ENCODE assay signal across 24 cellular contexts in the genomic region with DNA sequence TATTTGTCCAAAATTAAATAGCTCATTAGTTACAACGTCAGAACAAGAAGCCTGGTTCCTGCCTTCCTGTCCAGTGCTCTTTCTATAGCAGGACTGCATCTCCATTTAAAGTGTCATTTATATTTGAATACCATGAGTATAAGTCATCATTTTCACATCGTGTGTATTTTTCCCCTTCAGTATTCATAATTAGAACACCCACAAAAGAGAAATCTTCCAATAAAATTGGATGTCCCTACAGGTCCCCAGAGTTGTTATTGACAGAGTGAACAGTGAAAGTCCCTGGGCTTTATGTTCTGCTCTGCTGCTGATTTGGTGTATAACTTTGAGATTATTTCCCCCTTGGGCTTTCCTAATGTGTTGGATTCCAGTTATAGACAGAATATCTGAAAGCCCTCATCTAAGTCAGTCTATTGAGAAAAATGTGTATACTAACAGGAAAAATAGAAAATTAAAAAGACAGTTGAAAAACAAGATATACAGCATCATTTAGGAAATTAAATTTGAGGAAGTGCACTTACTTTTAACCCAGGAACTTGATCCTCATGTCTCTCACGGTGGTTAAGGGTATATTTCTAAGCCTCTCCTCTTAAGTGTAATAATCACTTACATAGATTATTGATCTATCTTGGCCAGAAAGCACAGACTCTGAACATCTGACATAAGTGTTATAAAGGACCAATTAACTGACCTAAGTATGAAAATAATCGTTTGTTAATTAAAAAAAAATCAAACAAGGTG. TPM values are rescaled to one million over a fixed set of nuclear protein-coding genes. Genes with fewer than 3 reads are reported as not detected.
DNase-seq lines count a peak whose midpoint lies in the region; ATAC-seq, FAIRE-seq and TF ChIP-seq lines count a peak whose summit lies in the region.
"Had no signal": no experiment of that assay in that cellular context is flagged by ENCODE, and none has a peak within 500 bp of the region (broad histone marks: within the 10 kb centered on the region; RNA-seq: fewer than 3 reads in every experiment).

No MANE protein-coding gene starts in this region.

- WGBS in HepG2 (ENCODE audit: low lambda C conversion rate) = 4% methylated on average over 4 of the region's 4 CpGs
- 100% methylated on average over 1 of the region's 4 CpGs for WGBS in mesenchymal stem cell

- H3K4me3 ChIP-seq in HepG2 (replicated peaks in 1 of 3; ENCODE audit: insufficient read depth in 1 of 3, low read depth in 2 of 3, low read length in 3 of 3) (no peak overlapping the region), mesenchymal stem cell (ENCODE audit: insufficient read depth in 1 of 2, low read depth in 1 of 2, low read length in 2 of 2) (no peak overlapping the region)
- H3K4me3 ChIP-seq: esophagus muscularis mucosa, gastrocnemius medialis had no signal

- H3K36me3 Mint-ChIP-seq in T-helper 17 cell (ENCODE audit: low read depth) = no peaks in the 10 kb centered on the region
- no peaks in the 10 kb centered on the region for H3K36me3 Mint-ChIP-seq in stimulated activated effector memory CD8-positive, alpha-beta T cell treated with anti-CD3 and anti-CD28 coated beads, Interleukin-12 subunit alpha, Interleukin-12 subunit beta, amount 100 ng/mL, for 72 hours
- no peaks in the 10 kb centered on the region for H3K36me3 Mint-ChIP-seq in activated CD8-positive, alpha-beta T cell treated with anti-CD3 and anti-CD28 coated beads for 36 hours (ENCODE audit: low read depth)
- H3K36me3 Mint-ChIP-seq: WTC11 had no signal

- BruUV-seq in HepG2 (replicated peaks; lab: Mats Ljungman, UMichigan) = no TSS peak

- H3K4me1 ChIP-seq in HepG2 (ENCODE audit: insufficient read depth, low read length) (no peaks in the 10 kb centered on the region), mesenchymal stem cell (ENCODE audit: control insufficient read depth, insufficient read depth, low read depth, low read length) (no peaks in the 10 kb centered on the region)
- H3K4me1 ChIP-seq: gastrocnemius medialis had no signal

- H2BK120ac ChIP-seq in mesenchymal stem cell (ENCODE audit: low read depth, low read length) = no peak overlapping the region

- FAIRE-seq in G401.6 (lab: Jason Lieb, UNC) (peak; percentile 60), HepG2 (lab: Jason Lieb, UNC) (no peak)
- FAIRE-seq: islet of Langerhans had no signal

- no peak for TF ChIP-seq RAD21 in HepG2 (CRISPR knock-in tag; IDR thresholded peaks at IDR 0.05)

- intact Hi-C loops in HepG2 (cut with micrococcal nuclease; ENCODE audit: unreplicated experiment) = no loop called here
- intact Hi-C loops in activated CD8-positive, alpha-beta T cell treated with anti-CD3 and anti-CD28 coated beads for 36 hours (cut with micrococcal nuclease) = no loop called here

- CTCF ChIA-PET in HepG2 (lab: Yijun Ruan, JAX; ENCODE audit: low intra/inter-chr PET ratio, low total read pairs) = no interaction called here
- CTCF ChIA-PET in activated CD8-positive, alpha-beta T cell treated with anti-CD3 and anti-CD28 coated beads for 36 hours (lab: Charles Lee) = no interaction called here

- H3K27me3 ChIP-seq in HepG2 (ENCODE audit: control insufficient read depth in 1 of 2, insufficient read depth in 2 of 2, low read length in 2 of 2) (peaks cover 1 to 14% of the 10 kb centered on the region in 2 experiments; a peak in 3 of 5 replicates), mesenchymal stem cell (ENCODE audit: control insufficient read depth in 1 of 2, insufficient read depth in 1 of 2, low read length in 2 of 2) (peaks cover 0 to 24% of the 10 kb centered on the region in 2 experiments)
- H3K27me3 ChIP-seq: esophagus muscularis mucosa, gastrocnemius medialis had no signal

- H3K79me2 ChIP-seq in HepG2 (ENCODE audit: insufficient read depth, low read length) = no peaks in the 10 kb centered on the region

- no peak overlapping the region for H2BK15ac ChIP-seq in mesenchymal stem cell (ENCODE audit: low read depth, poor library complexity, severe bottlenecking)

- no peaks in the 10 kb centered on the region for H3K79me1 ChIP-seq in mesenchymal stem cell (replicated peaks; ENCODE audit: low read length, poor library complexity, severe bottlenecking)

- H3K23ac ChIP-seq in mesenchymal stem cell (ENCODE audit: low read length in 2 of 2) = no peak overlapping the region

- H3K4me3 Mint-ChIP-seq in T-helper 17 cell = no peak overlapping the region
- H3K4me3 Mint-ChIP-seq in stimulated activated effector memory CD8-positive, alpha-beta T cell treated with anti-CD3 and anti-CD28 coated beads, Interleukin-12 subunit alpha, Interleukin-12 subunit beta, amount 100 ng/mL, for 72 hours = no peak overlapping the region
- no peak overlapping the region for H3K4me3 Mint-ChIP-seq in activated CD8-positive, alpha-beta T cell treated with anti-CD3 and anti-CD28 coated beads for 36 hours
- H3K4me3 Mint-ChIP-seq: activated CD8-positive, alpha-beta T cell treated with anti-CD3 and anti-CD28 coated beads, Interleukin-2, amount 10 ng/mL, durations not matched to agents 7 days and 5 days; WTC11 had no signal

- H2BK12ac ChIP-seq in mesenchymal stem cell (ENCODE audit: low read length in 2 of 2) = no peak overlapping the region

- H4K91ac ChIP-seq in mesenchymal stem cell (ENCODE audit: low read length) = no peak overlapping the region

- H3K4me2 ChIP-seq in HepG2 (ENCODE audit: low read depth, low read length) = no peak overlapping the region
- no peak overlapping the region for H3K4me2 ChIP-seq in mesenchymal stem cell (ENCODE audit: low read length, poor library complexity, severe bottlenecking)
- H3K4me2 ChIP-seq: SK-N-SH had no signal

- H3K27ac ChIP-seq in HepG2 (ENCODE audit: extremely low read length, insufficient read depth, low read length) (no peak overlapping the region), mesenchymal stem cell (ENCODE audit: low read length, poor library complexity, severe bottlenecking) (no peak overlapping the region)
- H3K27ac ChIP-seq: esophagus muscularis mucosa, gastrocnemius medialis, RWPE1 had no signal

- H3K27me3 Mint-ChIP-seq in T-helper 17 cell = peaks cover 10% of the 10 kb centered on the region
- no peaks in the 10 kb centered on the region for H3K27me3 Mint-ChIP-seq in activated CD8-positive, alpha-beta T cell treated with anti-CD3 and anti-CD28 coated beads for 36 hours

- POLR2A ChIA-PET in HepG2 (lab: Yijun Ruan, JAX) = no interaction called here
- POLR2A ChIA-PET in activated CD8-positive, alpha-beta T cell treated with anti-CD3 and anti-CD28 coated beads for 36 hours (lab: Charles Lee) = no interaction called here

- TF ChIP-seq EP300 in HepG2 (IDR thresholded peaks at IDR 0.05; ENCODE audit: low read depth in 2 of 2, low read length in 2 of 2) (no peak), HepG2 (CRISPR knock-in tag; IDR thresholded peaks at IDR 0.05; ENCODE audit: borderline replicate concordance) (no peak)

- H3K18ac ChIP-seq in mesenchymal stem cell (ENCODE audit: low read depth in 1 of 2, low read length in 2 of 2) = no peak overlapping the region

- no peaks in the 10 kb centered on the region for H4K20me1 ChIP-seq in HepG2 (ENCODE audit: insufficient read depth, low read length)

- no peak overlapping the region for H2BK5ac ChIP-seq in mesenchymal stem cell (ENCODE audit: low read depth, low read length, poor library complexity, severe bottlenecking)

- no peak overlapping the region for H4K8ac ChIP-seq in mesenchymal stem cell (ENCODE audit: low read length)

- no peak for TF ChIP-seq CTCF in HepG2 (CRISPR knock-in tag; IDR thresholded peaks at IDR 0.05)
- TF ChIP-seq CTCF in activated CD8-positive, alpha-beta T cell treated with anti-CD3 and anti-CD28 coated beads for 36 hours (IDR thresholded peaks at IDR 0.05) = no peak

- in situ Hi-C loops in HepG2 (cut with HindIII; ENCODE audit: extremely low pct_ligation_motif_present, low pct_unique_long_range_greater_than_20kb) = no loop called here

- H3K9me3 ChIP-seq in T-helper 17 cell (ENCODE audit: control insufficient read depth, low read length, poor library complexity, severe bottlenecking) (no peaks in the 10 kb centered on the region), HepG2 (ENCODE audit: low read length) (no peaks in the 10 kb centered on the region), mesenchymal stem cell (ENCODE audit: control insufficient read depth, low read length) (no peaks in the 10 kb centered on the region)
- H3K9me3 ChIP-seq: esophagus muscularis mucosa, gastrocnemius medialis, SK-N-SH had no signal

- H3K9me3 Mint-ChIP-seq in stimulated activated effector memory CD8-positive, alpha-beta T cell treated with anti-CD3 and anti-CD28 coated beads, Interleukin-12 subunit alpha, Interleukin-12 subunit beta, amount 100 ng/mL, for 72 hours = no peaks in the 10 kb centered on the region
- no peaks in the 10 kb centered on the region for H3K9me3 Mint-ChIP-seq in activated CD8-positive, alpha-beta T cell treated with anti-CD3 and anti-CD28 coated beads for 36 hours
- H3K9me3 Mint-ChIP-seq: WTC11 had no signal

- no peak overlapping the region for H2AK5ac ChIP-seq in mesenchymal stem cell (ENCODE audit: low read length, severe bottlenecking)

- no peak for ATAC-seq in T-helper 17 cell
- no peak for ATAC-seq in stimulated activated effector memory CD8-positive, alpha-beta T cell treated with anti-CD3 and anti-CD28 coated beads, Interleukin-12 subunit alpha, Interleukin-12 subunit beta, amount 100 ng/mL, for 72 hours
- ATAC-seq in HepG2 = no peak
- no peak for ATAC-seq in activated CD8-positive, alpha-beta T cell treated with anti-CD3 and anti-CD28 coated beads for 36 hours
- ATAC-seq: activated CD8-positive, alpha-beta T cell treated with anti-CD3 and anti-CD28 coated beads, Interleukin-2, amount 10 ng/mL, durations not matched to agents 7 days and 5 days; gastrocnemius medialis; WTC11 had no signal

- H2AFZ ChIP-seq in HepG2 (ENCODE audit: low read length) (no peak overlapping the region), mesenchymal stem cell (ENCODE audit: low read depth, low read length) (no peak overlapping the region)

- H3K14ac ChIP-seq in mesenchymal stem cell (ENCODE audit: low read length in 2 of 2) = no peak overlapping the region

- DNase-seq in DMS53 (lab: John Stamatoyannopoulos, UW) = peak; percentile 27
- DNase-seq in DMS53 treated with DMSO at 0.1 percent for 48 hours (lab: John Stamatoyannopoulos, UW; ENCODE audit: unreplicated experiment) = no peak
- no peak for DNase-seq in T-helper 17 cell
- DNase-seq in stimulated activated effector memory CD8-positive, alpha-beta T cell treated with anti-CD3 and anti-CD28 coated beads, Interleukin-12 subunit alpha, Interleukin-12 subunit beta, amount 100 ng/mL, for 72 hours (ENCODE audit: low spot score in 2 of 2) = no peak
- DNase-seq in HepG2 (ENCODE audit: low spot score) = no peak
- no peak for DNase-seq in activated CD8-positive, alpha-beta T cell treated with anti-CD3 and anti-CD28 coated beads for 36 hours
- no peak for DNase-seq in mesenchymal stem cell
- DNase-seq: 8988T; activated CD8-positive, alpha-beta T cell treated with anti-CD3 and anti-CD28 coated beads, Interleukin-2, amount 10 ng/mL, durations not matched to agents 7 days and 5 days; AML-193; effector CD4-positive, alpha-beta T cell; gastrocnemius medialis; NCI-H1417; NCI-H2081 treated with DMSO at 0.1 percent for 48 hours; NCI-H446 treated with DMSO at 0.1 percent for 48 hours; NK-92 treated with Interleukin-12 subunit alpha and Interleukin-12 subunit beta, amount 100 ng/mL, for 24 hours; nucleus accumbens; SK-N-SH; T-helper 9 cell had no signal

- H3K9ac ChIP-seq in HepG2 (ENCODE audit: insufficient read depth, low read depth, low read length) (no peak overlapping the region), mesenchymal stem cell (ENCODE audit: low read length) (no peak overlapping the region)
- H3K9ac ChIP-seq: SK-N-SH had no signal

- H3K4ac ChIP-seq in mesenchymal stem cell (ENCODE audit: low read depth in 1 of 2, low read length in 2 of 2) = no peak overlapping the region

- H3K27ac Mint-ChIP-seq in T-helper 17 cell = peak overlapping the region; percentile 59
- H3K27ac Mint-ChIP-seq in stimulated activated effector memory CD8-positive, alpha-beta T cell treated with anti-CD3 and anti-CD28 coated beads, Interleukin-12 subunit alpha, Interleukin-12 subunit beta, amount 100 ng/mL, for 72 hours = peak overlapping the region; percentile 36
- no peak overlapping the region for H3K27ac Mint-ChIP-seq in activated CD8-positive, alpha-beta T cell treated with anti-CD3 and anti-CD28 coated beads for 36 hours
- H3K27ac Mint-ChIP-seq: activated CD8-positive, alpha-beta T cell treated with anti-CD3 and anti-CD28 coated beads, Interleukin-2, amount 10 ng/mL, durations not matched to agents 7 days and 5 days; WTC11 had no signal

- H3K36me3 ChIP-seq in HepG2 (replicated peaks in 1 of 2; ENCODE audit: control insufficient read depth in 1 of 2, insufficient read depth in 2 of 2, low read length in 2 of 2) (no peaks in the 10 kb centered on the region), mesenchymal stem cell (ENCODE audit: control insufficient read depth in 1 of 2, insufficient read depth in 2 of 2, low read depth in 1 of 2, low read length in 2 of 2) (no peaks in the 10 kb centered on the region)
- H3K36me3 ChIP-seq: esophagus muscularis mucosa, gastrocnemius medialis had no signal

- TF ChIP-seq POLR2A in HepG2 (IDR thresholded peaks at IDR 0.05; ENCODE audit: insufficient read depth in 1 of 2, low read depth in 2 of 2, low read length in 2 of 2) = no peak

- H3K4me1 Mint-ChIP-seq in T-helper 17 cell = peaks cover 12% of the 10 kb centered on the region
- H3K4me1 Mint-ChIP-seq in stimulated activated effector memory CD8-positive, alpha-beta T cell treated with anti-CD3 and anti-CD28 coated beads, Interleukin-12 subunit alpha, Interleukin-12 subunit beta, amount 100 ng/mL, for 72 hours = peaks cover 4% of the 10 kb centered on the region
- peaks cover 20% of the 10 kb centered on the region for H3K4me1 Mint-ChIP-seq in activated CD8-positive, alpha-beta T cell treated with anti-CD3 and anti-CD28 coated beads for 36 hours (ENCODE audit: low read depth)

RNA-seq across cellular contexts. Expression of a gene that starts 15.2 kb away (rescaled TPM):
- total RNA-seq in T-helper 17 cell (10 to 100 TPM; 41.7 to 47.3 TPM), HepG2 (2016; rRNA removed; fragmentation: Illumina TruSeq; extraction: Trizol) (38.5 and 49.1 TPM in 2 replicates)
- total RNA-seq in HepG2 (2016; cell fraction: cytosol; rRNA removed; fragmentation: Illumina TruSeq; extraction: Trizol; ENCODE audit: low read depth) = 35.6 and 38.1 TPM in 2 replicates
- total RNA-seq in HepG2 (2016; cell fraction: insoluble cytoplasmic fraction; rRNA removed; fragmentation: Illumina TruSeq; extraction: Trizol) = 34.9 and 46.6 TPM in 2 replicates
- 30.1 and 35.1 TPM in 2 replicates for total RNA-seq in HepG2 (2016; cell fraction: membrane; rRNA removed; fragmentation: Illumina TruSeq; extraction: Trizol)
- total RNA-seq in HepG2 (2016; cell fraction: nucleus; rRNA removed; fragmentation: Illumina TruSeq; extraction: Trizol) = 98.0 and 100 TPM in 2 replicates
- 62.9 and 71.8 TPM in 2 replicates for polyA plus RNA-seq in HepG2 (2011; rRNA removed)
- polyA plus RNA-seq in HepG2 (2011; cell fraction: cytosol; rRNA removed) = 13.1 and 19.3 TPM in 2 replicates
- 111 and 115 TPM in 2 replicates for polyA plus RNA-seq in HepG2 (2011; cell fraction: nucleus; rRNA removed)
- polyA plus RNA-seq in HepG2 (2012) = 37.1 and 46.7 TPM in 2 replicates
- 2.3 and 2.8 TPM in 2 replicates for polyA plus RNA-seq in HepG2 (2016; cell fraction: cytosol; fragmentation: Illumina TruSeq; extraction: Trizol; ENCODE audit: low read depth)
- 20.9 and 25.4 TPM in 2 replicates for polyA plus RNA-seq in HepG2 (2016; cell fraction: insoluble cytoplasmic fraction; fragmentation: Illumina TruSeq; extraction: Trizol; ENCODE audit: low read depth)
- polyA plus RNA-seq in HepG2 (2016; cell fraction: membrane; fragmentation: Illumina TruSeq; extraction: Trizol; ENCODE audit: low read depth) = 5.5 and 7.5 TPM in 2 replicates
- polyA plus RNA-seq in HepG2 (2016; cell fraction: nucleus; fragmentation: Illumina TruSeq; extraction: Trizol; ENCODE audit: insufficient read depth, low read depth) = 112 and 115 TPM in 2 replicates
- polyA minus RNA-seq in HepG2 (2011; rRNA and poly(A)+ RNA removed; ENCODE audit: low replicate concordance) = 48.6 and 51.6 TPM in 2 replicates
- polyA minus RNA-seq in HepG2 (2011; cell fraction: cytosol; rRNA and poly(A)+ RNA removed) = 23.2 and 29.9 TPM in 2 replicates
- polyA minus RNA-seq in HepG2 (2011; cell fraction: nucleus; rRNA and poly(A)+ RNA removed) = 236 and 239 TPM in 2 replicates
- total RNA-seq in activated CD8-positive, alpha-beta T cell treated with anti-CD3 and anti-CD28 coated beads for 36 hours = 10 to 100 TPM; 29.2 to 31.1 TPM
- 19.2 TPM for polyA plus RNA-seq in mesenchymal stem cell (2013, experiment 1 of 2)
- polyA plus RNA-seq in mesenchymal stem cell (2013, experiment 2 of 2) = 19.1 TPM
